In genomic region chr12:90337018-90337417, GRCh38 we compare ENCODE assay signal across 24 cellular contexts.
"Had no signal": no experiment of that assay in that cellular context is flagged by ENCODE, and none has a peak within 500 bp of the region (broad histone marks: within the 10 kb centered on the region; RNA-seq: fewer than 3 reads in every experiment).

No MANE protein-coding gene starts in this region.

- DNase-seq: colonic mucosa; cortex of kidney; effector CD8-positive, alpha-beta T cell; effector memory CD8-positive, alpha-beta T cell; endodermal cell; erythroblast; esophagus squamous epithelium; foreskin fibroblast; foreskin melanocyte; gastrocnemius medialis; glutamatergic neuron; head of caudate nucleus; heart right ventricle; hippocampal formation; left cardiac atrium; left lung; left ventricle myocardium superior; lower lobe of right lung; mesenchymal stem cell had no signal

- H3K4me1 ChIP-seq: colonic mucosa, esophagus squamous epithelium, gastrocnemius medialis, left lung, lower lobe of right lung had no signal

- H3K27me3 ChIP-seq: colonic mucosa, esophagus squamous epithelium, gastrocnemius medialis, heart right ventricle had no signal

- FAIRE-seq: endometrium, islet of Langerhans, keratinocyte had no signal

- H3K27ac ChIP-seq: colonic mucosa, epithelial cell of prostate, esophagus squamous epithelium, gastrocnemius medialis, heart right ventricle, left lung, lower lobe of right lung had no signal

- H3K4me3 ChIP-seq: colonic mucosa, esophagus squamous epithelium, gastrocnemius medialis, heart right ventricle, left lung, lower lobe of right lung had no signal

- ATAC-seq: effector memory CD8-positive, alpha-beta T cell; esophagus mucosa; gastrocnemius medialis; heart right ventricle; left cardiac atrium; left lung; left ventricle myocardium superior; lower lobe of right lung had no signal

- H3K9me3 ChIP-seq: colonic mucosa, esophagus squamous epithelium, gastrocnemius medialis, heart right ventricle, left lung, lower lobe of right lung had no signal

- H3K36me3 ChIP-seq: colonic mucosa, esophagus squamous epithelium, gastrocnemius medialis, heart right ventricle, left lung, lower lobe of right lung had no signal
